Comparison of ENCODE assay signal across 14 cellular contexts in genomic region chr1:201258763-201259230, GRCh38. TPM values are rescaled to one million over a fixed set of nuclear protein-coding genes. Genes with fewer than 3 reads are reported as not detected.
"Had no signal": no experiment of that assay in that cellular context is flagged by ENCODE, and none has a peak within 500 bp of the region (broad histone marks: within the 10 kb centered on the region; RNA-seq: fewer than 3 reads in every experiment).

No MANE protein-coding gene starts in this region.

- DNase-seq: activated effector memory CD4-positive, alpha-beta T cell treated with Interleukin-2 at 50 U/mL for 16 hours; activated T-cell treated with anti-CD3 and anti-CD28 coated beads, Interleukin-2, amount 50 U/mL, for 1 hour; amygdala; cerebellar nuclear complex; dermis blood vessel endothelial cell; naive B cell; stimulated activated CD4-positive, alpha-beta T cell treated with anti-CD3 and anti-CD28 coated beads, Interleukin-1b, Interleukin-23, amount 100 ng/mL, for 48 hours; stimulated activated naive B cell treated with anti-CD40 and anti-IgM and Interleukin-4, amounts not matched to agents 10 μg/mL and 1 μg/mL and 100 μg/mL, for 72 hours; T-cell; T1000 had no signal

- ATAC-seq: stimulated activated naive B cell treated with anti-CD40 and anti-IgM and Interleukin-4, amounts not matched to agents 10 μg/mL and 1 μg/mL and 100 μg/mL, for 72 hours had no signal

- H3K4me3 ChIP-seq: tibial nerve had no signal

- H3K27ac ChIP-seq: tibial nerve had no signal

- H3K9me3 ChIP-seq: tibial nerve had no signal

- H3K36me3 ChIP-seq: tibial nerve had no signal

RNA-seq across cellular contexts. Expression of gene PKP1, which starts 24.5 kb away (rescaled TPM):
- total RNA-seq: activated CD8-positive, alpha-beta memory T cell treated with anti-CD3 and anti-CD28 coated beads for 36 hours; liver; progenitor cell of endocrine pancreas had no signal
